Comparison of ENCODE assay signal across 1 cellular context in the genomic region with DNA sequence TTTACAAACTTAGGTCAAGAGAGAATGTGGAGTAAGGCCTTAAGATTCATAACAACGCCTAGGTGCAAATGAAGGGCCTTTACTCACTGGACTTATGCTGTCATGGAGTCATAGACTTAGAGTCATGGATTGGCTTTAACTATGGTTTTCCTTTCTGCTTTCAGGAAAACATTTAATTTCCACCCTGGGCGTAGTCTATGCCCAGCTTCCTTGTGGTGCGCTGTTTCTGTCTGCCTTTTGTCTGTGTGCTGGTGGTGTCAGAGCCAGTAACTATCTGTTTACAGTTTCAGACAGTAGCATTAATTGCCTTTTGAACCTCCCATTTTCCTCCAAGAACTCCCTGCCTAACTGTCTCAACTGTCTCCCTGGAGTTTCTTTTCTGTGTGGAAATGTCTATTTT.
TF ChIP-seq lines count a peak whose summit lies in the region.

No MANE protein-coding gene starts in this region.

TF ChIP-seq in GM23338, 12 proteins besides CTCF, POLR2A, EP300 and RAD21:
- no peak for TF ChIP-seq EZH2 (IDR thresholded peaks at IDR 0.05; ENCODE audit: low read depth, unreplicated experiment)
- no peak for TF ChIP-seq POLR2AphosphoS5 (IDR thresholded peaks at IDR 0.05; ENCODE audit: low read depth)
- TF ChIP-seq, protein P1, sequence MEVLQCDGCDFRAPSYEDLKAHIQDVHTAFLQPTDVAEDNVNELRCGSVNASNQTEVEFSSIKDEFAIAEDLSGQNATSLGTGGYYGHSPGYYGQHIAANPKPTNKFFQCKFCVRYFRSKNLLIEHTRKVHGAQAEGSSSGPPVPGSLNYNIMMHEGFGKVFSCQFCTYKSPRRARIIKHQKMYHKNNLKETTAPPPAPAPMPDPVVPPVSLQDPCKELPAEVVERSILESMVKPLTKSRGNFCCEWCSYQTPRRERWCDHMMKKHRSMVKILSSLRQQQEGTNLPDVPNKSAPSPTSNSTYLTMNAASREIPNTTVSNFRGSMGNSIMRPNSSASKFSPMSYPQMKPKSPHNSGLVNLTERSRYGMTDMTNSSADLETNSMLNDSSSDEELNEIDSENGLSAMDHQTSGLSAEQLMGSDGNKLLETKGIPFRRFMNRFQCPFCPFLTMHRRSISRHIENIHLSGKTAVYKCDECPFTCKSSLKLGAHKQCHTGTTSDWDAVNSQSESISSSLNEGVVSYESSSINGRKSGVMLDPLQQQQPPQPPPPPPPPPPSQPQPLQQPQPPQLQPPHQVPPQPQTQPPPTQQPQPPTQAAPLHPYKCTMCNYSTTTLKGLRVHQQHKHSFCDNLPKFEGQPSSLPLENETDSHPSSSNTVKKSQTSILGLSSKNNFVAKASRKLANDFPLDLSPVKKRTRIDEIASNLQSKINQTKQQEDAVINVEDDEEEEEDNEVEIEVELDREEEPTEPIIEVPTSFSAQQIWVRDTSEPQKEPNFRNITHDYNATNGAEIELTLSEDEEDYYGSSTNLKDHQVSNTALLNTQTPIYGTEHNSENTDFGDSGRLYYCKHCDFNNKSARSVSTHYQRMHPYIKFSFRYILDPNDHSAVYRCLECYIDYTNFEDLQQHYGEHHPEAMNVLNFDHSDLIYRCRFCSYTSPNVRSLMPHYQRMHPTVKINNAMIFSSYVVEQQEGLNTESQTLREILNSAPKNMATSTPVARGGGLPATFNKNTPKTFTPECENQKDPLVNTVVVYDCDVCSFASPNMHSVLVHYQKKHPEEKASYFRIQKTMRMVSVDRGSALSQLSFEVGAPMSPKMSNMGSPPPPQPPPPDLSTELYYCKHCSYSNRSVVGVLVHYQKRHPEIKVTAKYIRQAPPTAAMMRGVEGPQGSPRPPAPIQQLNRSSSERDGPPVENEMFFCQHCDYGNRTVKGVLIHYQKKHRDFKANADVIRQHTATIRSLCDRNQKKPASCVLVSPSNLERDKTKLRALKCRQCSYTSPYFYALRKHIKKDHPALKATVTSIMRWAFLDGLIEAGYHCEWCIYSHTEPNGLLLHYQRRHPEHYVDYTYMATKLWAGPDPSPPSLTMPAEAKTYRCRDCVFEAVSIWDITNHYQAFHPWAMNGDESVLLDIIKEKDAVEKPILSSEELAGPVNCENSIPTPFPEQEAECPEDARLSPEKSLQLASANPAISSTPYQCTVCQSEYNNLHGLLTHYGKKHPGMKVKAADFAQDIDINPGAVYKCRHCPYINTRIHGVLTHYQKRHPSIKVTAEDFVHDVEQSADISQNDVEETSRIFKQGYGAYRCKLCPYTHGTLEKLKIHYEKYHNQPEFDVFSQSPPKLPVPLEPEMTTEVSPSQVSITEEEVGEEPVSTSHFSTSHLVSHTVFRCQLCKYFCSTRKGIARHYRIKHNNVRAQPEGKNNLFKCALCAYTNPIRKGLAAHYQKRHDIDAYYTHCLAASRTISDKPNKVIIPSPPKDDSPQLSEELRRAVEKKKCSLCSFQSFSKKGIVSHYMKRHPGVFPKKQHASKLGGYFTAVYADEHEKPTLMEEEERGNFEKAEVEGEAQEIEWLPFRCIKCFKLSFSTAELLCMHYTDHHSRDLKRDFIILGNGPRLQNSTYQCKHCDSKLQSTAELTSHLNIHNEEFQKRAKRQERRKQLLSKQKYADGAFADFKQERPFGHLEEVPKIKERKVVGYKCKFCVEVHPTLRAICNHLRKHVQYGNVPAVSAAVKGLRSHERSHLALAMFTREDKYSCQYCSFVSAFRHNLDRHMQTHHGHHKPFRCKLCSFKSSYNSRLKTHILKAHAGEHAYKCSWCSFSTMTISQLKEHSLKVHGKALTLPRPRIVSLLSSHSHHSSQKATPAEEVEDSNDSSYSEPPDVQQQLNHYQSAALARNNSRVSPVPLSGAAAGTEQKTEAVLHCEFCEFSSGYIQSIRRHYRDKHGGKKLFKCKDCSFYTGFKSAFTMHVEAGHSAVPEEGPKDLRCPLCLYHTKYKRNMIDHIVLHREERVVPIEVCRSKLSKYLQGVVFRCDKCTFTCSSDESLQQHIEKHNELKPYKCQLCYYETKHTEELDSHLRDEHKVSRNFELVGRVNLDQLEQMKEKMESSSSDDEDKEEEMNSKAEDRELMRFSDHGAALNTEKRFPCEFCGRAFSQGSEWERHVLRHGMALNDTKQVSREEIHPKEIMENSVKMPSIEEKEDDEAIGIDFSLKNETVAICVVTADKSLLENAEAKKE (CRISPR knock-in tag; IDR thresholded peaks at IDR 0.05): no peak
- no peak for TF ChIP-seq JUNB (IDR thresholded peaks at IDR 0.05; ENCODE audit: unreplicated experiment)
- TF ChIP-seq ZNF114 (CRISPR knock-in tag; IDR thresholded peaks at IDR 0.05): no peak
- TF ChIP-seq, protein P2, sequence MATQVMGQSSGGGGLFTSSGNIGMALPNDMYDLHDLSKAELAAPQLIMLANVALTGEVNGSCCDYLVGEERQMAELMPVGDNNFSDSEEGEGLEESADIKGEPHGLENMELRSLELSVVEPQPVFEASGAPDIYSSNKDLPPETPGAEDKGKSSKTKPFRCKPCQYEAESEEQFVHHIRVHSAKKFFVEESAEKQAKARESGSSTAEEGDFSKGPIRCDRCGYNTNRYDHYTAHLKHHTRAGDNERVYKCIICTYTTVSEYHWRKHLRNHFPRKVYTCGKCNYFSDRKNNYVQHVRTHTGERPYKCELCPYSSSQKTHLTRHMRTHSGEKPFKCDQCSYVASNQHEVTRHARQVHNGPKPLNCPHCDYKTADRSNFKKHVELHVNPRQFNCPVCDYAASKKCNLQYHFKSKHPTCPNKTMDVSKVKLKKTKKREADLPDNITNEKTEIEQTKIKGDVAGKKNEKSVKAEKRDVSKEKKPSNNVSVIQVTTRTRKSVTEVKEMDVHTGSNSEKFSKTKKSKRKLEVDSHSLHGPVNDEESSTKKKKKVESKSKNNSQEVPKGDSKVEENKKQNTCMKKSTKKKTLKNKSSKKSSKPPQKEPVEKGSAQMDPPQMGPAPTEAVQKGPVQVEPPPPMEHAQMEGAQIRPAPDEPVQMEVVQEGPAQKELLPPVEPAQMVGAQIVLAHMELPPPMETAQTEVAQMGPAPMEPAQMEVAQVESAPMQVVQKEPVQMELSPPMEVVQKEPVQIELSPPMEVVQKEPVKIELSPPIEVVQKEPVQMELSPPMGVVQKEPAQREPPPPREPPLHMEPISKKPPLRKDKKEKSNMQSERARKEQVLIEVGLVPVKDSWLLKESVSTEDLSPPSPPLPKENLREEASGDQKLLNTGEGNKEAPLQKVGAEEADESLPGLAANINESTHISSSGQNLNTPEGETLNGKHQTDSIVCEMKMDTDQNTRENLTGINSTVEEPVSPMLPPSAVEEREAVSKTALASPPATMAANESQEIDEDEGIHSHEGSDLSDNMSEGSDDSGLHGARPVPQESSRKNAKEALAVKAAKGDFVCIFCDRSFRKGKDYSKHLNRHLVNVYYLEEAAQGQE (IDR thresholded peaks at IDR 0.05; ENCODE audit: unreplicated experiment): no peak
- TF ChIP-seq STAT1 (IDR thresholded peaks at IDR 0.05; ENCODE audit: unreplicated experiment): no peak
- no peak for TF ChIP-seq ZNF331 (CRISPR knock-in tag; IDR thresholded peaks at IDR 0.05; ENCODE audit: low read depth)
- TF ChIP-seq EZH2phosphoT487 (IDR thresholded peaks at IDR 0.05; ENCODE audit: unreplicated experiment): no peak
- TF ChIP-seq, protein P3, sequence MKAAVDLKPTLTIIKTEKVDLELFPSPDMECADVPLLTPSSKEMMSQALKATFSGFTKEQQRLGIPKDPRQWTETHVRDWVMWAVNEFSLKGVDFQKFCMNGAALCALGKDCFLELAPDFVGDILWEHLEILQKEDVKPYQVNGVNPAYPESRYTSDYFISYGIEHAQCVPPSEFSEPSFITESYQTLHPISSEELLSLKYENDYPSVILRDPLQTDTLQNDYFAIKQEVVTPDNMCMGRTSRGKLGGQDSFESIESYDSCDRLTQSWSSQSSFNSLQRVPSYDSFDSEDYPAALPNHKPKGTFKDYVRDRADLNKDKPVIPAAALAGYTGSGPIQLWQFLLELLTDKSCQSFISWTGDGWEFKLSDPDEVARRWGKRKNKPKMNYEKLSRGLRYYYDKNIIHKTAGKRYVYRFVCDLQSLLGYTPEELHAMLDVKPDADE (IDR thresholded peaks at IDR 0.05): no peak
- no peak for TF ChIP-seq CREB1 (CRISPR knock-in tag; IDR thresholded peaks at IDR 0.05; ENCODE audit: low read depth)
- no peak for TF ChIP-seq NANOG (IDR thresholded peaks at IDR 0.05; ENCODE audit: borderline replicate concordance)
